In the genomic region with DNA sequence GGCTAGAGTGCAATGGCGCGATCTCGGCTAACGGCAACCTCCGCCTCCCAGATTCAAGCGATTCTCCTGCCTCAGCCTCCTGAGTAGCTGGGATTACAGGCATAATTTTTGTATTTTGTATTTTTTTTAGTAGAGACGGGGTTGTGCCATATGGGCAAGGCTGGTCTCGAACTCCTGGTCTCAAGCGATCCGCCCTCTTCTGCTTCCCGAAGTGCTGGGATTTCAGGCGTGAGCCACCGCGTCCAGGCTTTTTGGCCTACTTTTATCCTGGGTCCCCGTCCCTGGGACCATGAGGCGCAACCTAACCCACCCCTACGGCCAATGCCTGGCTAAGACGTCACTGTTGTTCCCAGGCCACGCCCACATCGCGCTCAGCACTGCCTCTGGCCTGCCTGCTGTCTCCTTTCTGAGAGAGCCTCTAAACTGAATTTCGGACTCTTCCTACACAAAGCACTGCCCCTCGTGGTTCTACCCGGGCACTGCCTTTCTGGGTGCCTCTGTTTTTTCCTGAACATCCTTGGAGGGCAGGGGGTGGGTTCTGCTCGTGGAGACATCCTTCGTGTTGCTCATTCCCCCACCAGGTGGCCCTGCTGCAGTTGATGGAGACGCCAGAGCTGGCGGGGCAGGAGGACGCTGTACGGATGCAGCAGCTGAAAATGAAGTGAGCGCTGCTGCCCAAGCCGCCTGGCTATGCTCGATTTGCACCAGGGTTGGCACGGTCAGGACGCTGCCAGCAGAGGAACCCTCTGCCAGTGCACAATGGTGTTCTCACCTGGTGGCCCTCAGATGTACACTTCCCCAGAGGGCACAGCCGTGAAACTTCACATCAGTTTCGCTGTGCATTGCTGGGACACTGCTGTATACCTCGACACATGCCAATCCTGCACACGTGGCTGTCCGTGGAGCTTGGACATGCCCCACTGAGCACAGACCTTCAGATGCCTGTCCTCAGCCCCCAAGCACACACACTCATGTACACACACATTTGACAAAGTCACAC, we compare ENCODE assay signal across 9 cellular contexts. TPM values are rescaled to one million over a fixed set of nuclear protein-coding genes. Genes with fewer than 3 reads are reported as not detected.
DNase-seq lines count a peak whose midpoint lies in the region; FAIRE-seq and TF ChIP-seq lines count a peak whose summit lies in the region.
"Had no signal": no experiment of that assay in that cellular context is flagged by ENCODE, and none has a peak within 500 bp of the region (broad histone marks: within the 10 kb centered on the region; RNA-seq: fewer than 3 reads in every experiment).

No MANE protein-coding gene starts in this region.

- no peaks in the 10 kb centered on the region for H3K36me3 ChIP-seq in smooth muscle cell (ENCODE audit: low read depth)

- no peak for FAIRE-seq in D721Med (lab: Jason Lieb, UNC)

- H3K4me1 Mint-ChIP-seq in activated T-helper 1 cell treated with anti-CD3 and anti-CD28 coated beads, Interleukin-12 subunit alpha, Interleukin-12 subunit beta, Interleukin-2, Interleukin-4 antibody, amounts not matched to agents 30 ng/mL and 10 ng/mL and 1 ng/mL, durations not matched to agents 14 hours and 24 hours and 36 hours (ENCODE audit: low read depth), result peaks cover 35% of the 10 kb centered on the region

- peak overlapping the region; percentile 90 for H3K4me3 Mint-ChIP-seq in activated T-helper 1 cell treated with anti-CD3 and anti-CD28 coated beads, Interleukin-12 subunit alpha, Interleukin-12 subunit beta, Interleukin-2, Interleukin-4 antibody, amounts not matched to agents 30 ng/mL and 10 ng/mL and 1 ng/mL, durations not matched to agents 14 hours and 24 hours and 36 hours

- H2AFZ ChIP-seq in smooth muscle cell (ENCODE audit: low read depth), result no peak overlapping the region

- no peaks in the 10 kb centered on the region for H3K9me3 ChIP-seq in smooth muscle cell (replicated peaks; ENCODE audit: low read depth)
- H3K9me3 ChIP-seq: SJSA1 had no signal

- H3K4me1 ChIP-seq in smooth muscle cell (ENCODE audit: low read depth), result peaks cover 10% of the 10 kb centered on the region

- H3K4me2 ChIP-seq in smooth muscle cell, result peak overlapping the region; percentile 96

- H3K27me3 Mint-ChIP-seq in activated T-helper 1 cell treated with anti-CD3 and anti-CD28 coated beads, Interleukin-12 subunit alpha, Interleukin-12 subunit beta, Interleukin-2, Interleukin-4 antibody, amounts not matched to agents 30 ng/mL and 10 ng/mL and 1 ng/mL, durations not matched to agents 14 hours and 24 hours and 36 hours (ENCODE audit: insufficient read depth), result peaks cover 5% of the 10 kb centered on the region

- H3K36me3 Mint-ChIP-seq in activated T-helper 1 cell treated with anti-CD3 and anti-CD28 coated beads, Interleukin-12 subunit alpha, Interleukin-12 subunit beta, Interleukin-2, Interleukin-4 antibody, amounts not matched to agents 30 ng/mL and 10 ng/mL and 1 ng/mL, durations not matched to agents 14 hours and 24 hours and 36 hours (ENCODE audit: low read depth), result peaks cover 16% of the 10 kb centered on the region

- intact Hi-C loops in activated T-helper 1 cell treated with anti-CD3 and anti-CD28 coated beads, Interleukin-12 subunit alpha, Interleukin-12 subunit beta, Interleukin-2, Interleukin-4 antibody, amounts not matched to agents 30 ng/mL and 10 ng/mL and 1 ng/mL, durations not matched to agents 14 hours and 24 hours and 36 hours (cut with micrococcal nuclease), result loop anchor here (5.0 kb wide), 1 partner anchor 257 kb away; no protein-coding TSS in a partner anchor

- peaks cover 39% of the 10 kb centered on the region for H3F3A ChIP-seq in smooth muscle cell (ENCODE audit: low read depth)

- peak overlapping the region; percentile 95 for H3K4me3 ChIP-seq in smooth muscle cell

- DNase-seq in D721Med (ENCODE audit: insufficient read length, low spot score) (peak; percentile 73), NCI-H1105 (lab: John Stamatoyannopoulos, UW) (peak; percentile 97), hypothalamus (lab: John Stamatoyannopoulos, UW) (peak in 48 of 51 donors; percentile 13 to 89 (median 68)), smooth muscle cell (lab: John Stamatoyannopoulos, UW; ENCODE audit: unreplicated experiment) (peak; percentile 63), GM19238 (ENCODE audit: insufficient read length, low spot score) (no peak), NOMO-1 treated with DMSO at 0.1 percent for 48 hours (lab: John Stamatoyannopoulos, UW; ENCODE audit: unreplicated experiment) (no peak)
- no peak for DNase-seq in activated T-helper 1 cell treated with anti-CD3 and anti-CD28 coated beads, Interleukin-12 subunit alpha, Interleukin-12 subunit beta, Interleukin-2, Interleukin-4 antibody, amounts not matched to agents 30 ng/mL and 10 ng/mL and 1 ng/mL, durations not matched to agents 14 hours and 24 hours and 36 hours (ENCODE audit: low spot score)
- no peak for DNase-seq in stimulated activated CD4-positive, alpha-beta T cell treated with anti-CD3 and anti-CD28 coated beads, Interleukin-4, amount 100 ng/mL, for 1 hour

- H3K27ac ChIP-seq in smooth muscle cell (ENCODE audit: low read depth), result peak overlapping the region; percentile 71
- H3K27ac ChIP-seq: SJSA1 had no signal

- 33% methylated on average over 40 of the region's 40 CpGs for WGBS in smooth muscle cell (ENCODE audit: low lambda C conversion rate)

- H3K27me3 ChIP-seq in smooth muscle cell (ENCODE audit: low read depth), result no peaks in the 10 kb centered on the region
- H3K27me3 ChIP-seq: SJSA1 had no signal

- H3K9me3 Mint-ChIP-seq in activated T-helper 1 cell treated with anti-CD3 and anti-CD28 coated beads, Interleukin-12 subunit alpha, Interleukin-12 subunit beta, Interleukin-2, Interleukin-4 antibody, amounts not matched to agents 30 ng/mL and 10 ng/mL and 1 ng/mL, durations not matched to agents 14 hours and 24 hours and 36 hours, result no peaks in the 10 kb centered on the region

- H3K79me2 ChIP-seq in smooth muscle cell (ENCODE audit: low read depth), result no peaks in the 10 kb centered on the region

- H3K9ac ChIP-seq in smooth muscle cell (ENCODE audit: low read depth), result no peak overlapping the region

- TF ChIP-seq CTCF in D721Med (IDR thresholded peaks at IDR 0.05; ENCODE audit: insufficient read depth, missing control alignments), result peak; percentile 2
- TF ChIP-seq CTCF in smooth muscle cell (IDR thresholded peaks at IDR 0.05; ENCODE audit: borderline replicate concordance, insufficient read depth, poor library complexity, severe bottlenecking), result peak; percentile 55

- H3K27ac Mint-ChIP-seq in activated T-helper 1 cell treated with anti-CD3 and anti-CD28 coated beads, Interleukin-12 subunit alpha, Interleukin-12 subunit beta, Interleukin-2, Interleukin-4 antibody, amounts not matched to agents 30 ng/mL and 10 ng/mL and 1 ng/mL, durations not matched to agents 14 hours and 24 hours and 36 hours, result peak overlapping the region; percentile 91

- peaks cover 31% of the 10 kb centered on the region for H4K20me1 ChIP-seq in smooth muscle cell (ENCODE audit: low read depth)

RNA-seq across cellular contexts. Expression of gene REX1BD, which starts 2.0 kb away (rescaled TPM):
- 134 and 135 TPM in 2 replicates for total RNA-seq in activated T-helper 1 cell treated with anti-CD3 and anti-CD28 coated beads, Interleukin-12 subunit alpha, Interleukin-12 subunit beta, Interleukin-2, Interleukin-4 antibody, amounts not matched to agents 30 ng/mL and 10 ng/mL and 1 ng/mL, durations not matched to agents 14 hours and 24 hours and 36 hours
- 69.6 and 81.5 TPM in 2 replicates for total RNA-seq in smooth muscle cell
- polyA plus RNA-seq in smooth muscle cell, result 117 and 141 TPM in 2 replicates

RNA-seq across cellular contexts. Expression of gene CRLF1, which starts 16.0 kb away (rescaled TPM):
- total RNA-seq in activated T-helper 1 cell treated with anti-CD3 and anti-CD28 coated beads, Interleukin-12 subunit alpha, Interleukin-12 subunit beta, Interleukin-2, Interleukin-4 antibody, amounts not matched to agents 30 ng/mL and 10 ng/mL and 1 ng/mL, durations not matched to agents 14 hours and 24 hours and 36 hours, result not detected in 2 replicates
- total RNA-seq in smooth muscle cell, result 196 and 221 TPM in 2 replicates
- polyA plus RNA-seq in smooth muscle cell, result 715 and 1,048 TPM in 2 replicates

RNA-seq across cellular contexts. Expression of gene UBA52, which starts 18.9 kb away (rescaled TPM):
- 1,472 and 1,500 TPM in 2 replicates for total RNA-seq in activated T-helper 1 cell treated with anti-CD3 and anti-CD28 coated beads, Interleukin-12 subunit alpha, Interleukin-12 subunit beta, Interleukin-2, Interleukin-4 antibody, amounts not matched to agents 30 ng/mL and 10 ng/mL and 1 ng/mL, durations not matched to agents 14 hours and 24 hours and 36 hours
- total RNA-seq in smooth muscle cell, result 991 and 1,086 TPM in 2 replicates
- 752 and 759 TPM in 2 replicates for polyA plus RNA-seq in smooth muscle cell

RNA-seq across cellular contexts. Expression of gene TMEM59L, which starts 22.1 kb away (rescaled TPM):
- total RNA-seq in activated T-helper 1 cell treated with anti-CD3 and anti-CD28 coated beads, Interleukin-12 subunit alpha, Interleukin-12 subunit beta, Interleukin-2, Interleukin-4 antibody, amounts not matched to agents 30 ng/mL and 10 ng/mL and 1 ng/mL, durations not matched to agents 14 hours and 24 hours and 36 hours, result 0.10 and 0.17 TPM in 2 replicates
- 4.4 and 5.0 TPM in 2 replicates for total RNA-seq in smooth muscle cell
- polyA plus RNA-seq in smooth muscle cell, result 31.7 and 42.0 TPM in 2 replicates
- total RNA-seq: SJSA1 had no signal

RNA-seq across cellular contexts. Expression of gene KXD1, which starts 32.9 kb away (rescaled TPM):
- 128 and 133 TPM in 2 replicates for total RNA-seq in activated T-helper 1 cell treated with anti-CD3 and anti-CD28 coated beads, Interleukin-12 subunit alpha, Interleukin-12 subunit beta, Interleukin-2, Interleukin-4 antibody, amounts not matched to agents 30 ng/mL and 10 ng/mL and 1 ng/mL, durations not matched to agents 14 hours and 24 hours and 36 hours
- 75.4 and 104 TPM in 2 replicates for total RNA-seq in smooth muscle cell
- 134 and 141 TPM in 2 replicates for polyA plus RNA-seq in smooth muscle cell

Comparison
In these comparisons a context has a peak if more than half of its experiments do, and no peak if none do; other contexts are left out.
1. DNase-seq: peak in D721Med (single experiment), NCI-H1105 (single experiment), hypothalamus (48 of 51) and smooth muscle cell (single experiment); none in activated T-helper 1 cell treated with anti-CD3 and anti-CD28 coated beads, Interleukin-12 subunit alpha, Interleukin-12 subunit beta, Interleukin-2, Interleukin-4 antibody, amounts not matched to agents 30 ng/mL and 10 ng/mL and 1 ng/mL, durations not matched to agents 14 hours and 24 hours and 36 hours (single experiment), GM19238 (single experiment), NOMO-1 treated with DMSO at 0.1 percent for 48 hours (single experiment) and stimulated activated CD4-positive, alpha-beta T cell treated with anti-CD3 and anti-CD28 coated beads, Interleukin-4, amount 100 ng/mL, for 1 hour (single experiment).
2. RNA of gene CRLF1, which starts 16.0 kb away (total RNA-seq): 196 to 221 TPM in smooth muscle cell; not detected in activated T-helper 1 cell treated with anti-CD3 and anti-CD28 coated beads, Interleukin-12 subunit alpha, Interleukin-12 subunit beta, Interleukin-2, Interleukin-4 antibody, amounts not matched to agents 30 ng/mL and 10 ng/mL and 1 ng/mL, durations not matched to agents 14 hours and 24 hours and 36 hours; every median in the first group is over 100 times any median in the second.